Comparison of ENCODE assay signal across 8 cellular contexts in genomic region chr17:65231662-65232335, GRCh38.
DNase-seq lines count a peak whose midpoint lies in the region; TF ChIP-seq lines count a peak whose summit lies in the region.

No MANE protein-coding gene starts in this region.

- no peaks in the 10 kb centered on the region for H3K79me2 ChIP-seq in MM.1S (ENCODE audit: low read length)

- H3K9me3 ChIP-seq in MM.1S (replicated peaks; ENCODE audit: insufficient read depth, low read length) (no peaks in the 10 kb centered on the region), SJSA1 (replicated peaks) (no peaks in the 10 kb centered on the region)

- H3K27ac ChIP-seq in MM.1S (ENCODE audit: low read length) (no peak overlapping the region), SJSA1 (no peak overlapping the region)

- no peak overlapping the region for H3K9ac ChIP-seq in MM.1S (ENCODE audit: low read length)

- TF ChIP-seq CTCF in AG09309 (IDR thresholded peaks at IDR 0.05; ENCODE audit: control insufficient read depth, insufficient read depth, low read depth, low read length, missing control alignments) (peak; percentile 89), GM13977 (IDR thresholded peaks at IDR 0.05; ENCODE audit: extremely low read depth, insufficient read depth, missing control alignments) (peak; percentile 81), MM.1S (IDR thresholded peaks at IDR 0.05; ENCODE audit: low read length) (peak; percentile 79)

- no peak overlapping the region for H3K4me2 ChIP-seq in MM.1S (ENCODE audit: low read depth, low read length)

- no peak overlapping the region for H3K4me3 ChIP-seq in AG09309 (ENCODE audit: control insufficient read depth, low read depth, low read length)
- H3K4me3 ChIP-seq in MM.1S (ENCODE audit: low read length) = no peak overlapping the region
- H3K4me3 ChIP-seq in SJSA1 = no peak overlapping the region

- H4K20me1 ChIP-seq in MM.1S (ENCODE audit: insufficient read depth, low read length) = no peaks in the 10 kb centered on the region

- DNase-seq in AG09309 (ENCODE audit: low read depth) (peak; percentile 67), GM13977 (ENCODE audit: low spot score) (peak; percentile 75), MM.1S (peak; percentile 56), SJSA1 (ENCODE audit: low read depth in 1 of 2, low spot score in 2 of 2) (peak; percentile 80 to 84), astrocyte of the hippocampus (ENCODE audit: low read depth, low spot score) (peak; percentile 91), iPS DF 4.7 (ENCODE audit: extremely low read depth, low spot score) (peak; percentile 83), smooth muscle cell of the brain vasculature (ENCODE audit: low read depth, low spot score) (peak; percentile 39), NCI-H1048 (lab: John Stamatoyannopoulos, UW) (no peak)

- H3K9me2 ChIP-seq in MM.1S (replicated peaks; ENCODE audit: insufficient read depth, low read length) = no peaks in the 10 kb centered on the region

- H2AFZ ChIP-seq in MM.1S (ENCODE audit: low read length) = no peak overlapping the region

- H3K36me3 ChIP-seq in MM.1S (replicated peaks; ENCODE audit: insufficient read depth, low read length) = no peaks in the 10 kb centered on the region
- H3K36me3 ChIP-seq in SJSA1 = no peaks in the 10 kb centered on the region

- H3F3A ChIP-seq in MM.1S (ENCODE audit: insufficient read depth, low read length) = no peaks in the 10 kb centered on the region

- no peaks in the 10 kb centered on the region for H3K27me3 ChIP-seq in MM.1S (replicated peaks; ENCODE audit: insufficient read depth, low read length)
- H3K27me3 ChIP-seq in SJSA1 (replicated peaks) = peaks cover 22% of the 10 kb centered on the region

- in situ Hi-C loops in GM13977 (cut with MboI; ENCODE audit: low pct_unique_long_range_greater_than_20kb, low sequenced_read_pairs, unreplicated experiment) = no loop called here

- H3K4me1 ChIP-seq in MM.1S (ENCODE audit: low read length) = no peaks in the 10 kb centered on the region
- peaks cover 9% of the 10 kb centered on the region for H3K4me1 ChIP-seq in SJSA1 (replicated peaks)
